Comparison of ENCODE assay signal across 20 cellular contexts in genomic region chr2:126798276-126799140, GRCh38.
"Had no signal": no experiment of that assay in that cellular context is flagged by ENCODE, and none has a peak within 500 bp of the region (broad histone marks: within the 10 kb centered on the region; RNA-seq: fewer than 3 reads in every experiment).

No MANE protein-coding gene starts in this region.

- H3K27me3 Mint-ChIP-seq: stimulated activated naive CD8-positive, alpha-beta T cell treated with anti-CD3 and anti-CD28 coated beads, Interleukin-15, Interleukin-2, amounts not matched to agents 100 ng/mL and 50 ng/mL, for 24 hours had no signal

- H3K36me3 ChIP-seq: spleen, suprapubic skin, tibial nerve had no signal

- H3K27me3 ChIP-seq: tibial nerve had no signal

- ATAC-seq: activated naive CD4-positive, alpha-beta T cell treated with anti-CD3 and anti-CD28 coated beads, Interleukin-2, amount 50 U/mL, for 72 hours; activated T-helper 17 cell treated with anti-CD3 and anti-CD28 coated beads, Interleukin-2, amount 50 U/mL, for 72 hours had no signal

- H3K9me3 ChIP-seq: spleen, suprapubic skin, tibial nerve had no signal

- H3K4me3 ChIP-seq: spleen, suprapubic skin, tibial nerve had no signal

- H3K4me3 Mint-ChIP-seq: activated T-cell treated with anti-CD3 and anti-CD28 coated beads, Interleukin-2, amount 50 U/mL, for 24 hours; activated T-helper 17 cell treated with anti-CD3 and anti-CD28 coated beads, Interleukin-2, amount 50 U/mL, for 72 hours; brain; dendritic cell treated with granulocyte-macrophage colony-stimulating factor and Interleukin-4, amounts not matched to agents 40 ng/mL and 50 ng/mL, for 4 days; nephron progenitor cell; stimulated activated naive CD8-positive, alpha-beta T cell treated with anti-CD3 and anti-CD28 coated beads, Interleukin-15, Interleukin-2, amounts not matched to agents 100 ng/mL and 50 ng/mL, for 24 hours had no signal

- H3K4me1 ChIP-seq: parathyroid adenoma, spleen, suprapubic skin, tibial nerve had no signal

- H3K9me3 Mint-ChIP-seq: activated naive CD4-positive, alpha-beta T cell treated with anti-CD3 and anti-CD28 coated beads, Interleukin-2, amount 50 U/mL, for 72 hours; activated T-cell treated with anti-CD3 and anti-CD28 coated beads, Interleukin-2, amount 50 U/mL, for 24 hours; activated T-helper 17 cell treated with anti-CD3 and anti-CD28 coated beads, Interleukin-2, amount 50 U/mL, for 72 hours; brain; dendritic cell treated with granulocyte-macrophage colony-stimulating factor and Interleukin-4, amounts not matched to agents 40 ng/mL and 50 ng/mL, for 4 days; nephron progenitor cell; stimulated activated naive CD8-positive, alpha-beta T cell treated with anti-CD3 and anti-CD28 coated beads, Interleukin-15, Interleukin-2, amounts not matched to agents 100 ng/mL and 50 ng/mL, for 24 hours had no signal

- H3K4me1 Mint-ChIP-seq: activated T-helper 17 cell treated with anti-CD3 and anti-CD28 coated beads, Interleukin-2, amount 50 U/mL, for 72 hours had no signal

- H3K36me3 Mint-ChIP-seq: activated naive CD4-positive, alpha-beta T cell treated with anti-CD3 and anti-CD28 coated beads, Interleukin-2, amount 50 U/mL, for 72 hours; brain had no signal

- DNase-seq: activated CD4-positive, alpha-beta T cell treated with anti-CD3 and anti-CD28 coated beads for 4 hours; activated CD4-positive, alpha-beta T cell treated with anti-CD3 and anti-CD28 coated beads, Interleukin-2, amount 50 U/mL, for 48 hours; activated CD4-positive, CD25-positive, alpha-beta regulatory T cell; activated T-cell treated with anti-CD3 and anti-CD28 coated beads, Interleukin-2, amount 50 U/mL, for 24 hours; aorta; caudate nucleus; effector CD4-positive, alpha-beta T cell; glutamatergic neuron; hippocampal formation; nephron progenitor cell; stimulated activated CD4-positive, alpha-beta T cell treated with anti-CD3 and anti-CD28 coated beads, Interleukin-4, amount 100 ng/mL, for 24 hours had no signal

- H3K27ac Mint-ChIP-seq: activated naive CD4-positive, alpha-beta T cell treated with anti-CD3 and anti-CD28 coated beads, Interleukin-2, amount 50 U/mL, for 72 hours; activated T-cell treated with anti-CD3 and anti-CD28 coated beads, Interleukin-2, amount 50 U/mL, for 24 hours; activated T-helper 17 cell treated with anti-CD3 and anti-CD28 coated beads, Interleukin-2, amount 50 U/mL, for 72 hours; brain; dendritic cell treated with granulocyte-macrophage colony-stimulating factor and Interleukin-4, amounts not matched to agents 40 ng/mL and 50 ng/mL, for 4 days; nephron progenitor cell; stimulated activated naive CD8-positive, alpha-beta T cell treated with anti-CD3 and anti-CD28 coated beads, Interleukin-15, Interleukin-2, amounts not matched to agents 100 ng/mL and 50 ng/mL, for 24 hours had no signal

- H3K27ac ChIP-seq: parathyroid adenoma, spleen, suprapubic skin, tibial nerve had no signal
